ENCODE assay signal across 8 cellular contexts in the genomic region with DNA sequence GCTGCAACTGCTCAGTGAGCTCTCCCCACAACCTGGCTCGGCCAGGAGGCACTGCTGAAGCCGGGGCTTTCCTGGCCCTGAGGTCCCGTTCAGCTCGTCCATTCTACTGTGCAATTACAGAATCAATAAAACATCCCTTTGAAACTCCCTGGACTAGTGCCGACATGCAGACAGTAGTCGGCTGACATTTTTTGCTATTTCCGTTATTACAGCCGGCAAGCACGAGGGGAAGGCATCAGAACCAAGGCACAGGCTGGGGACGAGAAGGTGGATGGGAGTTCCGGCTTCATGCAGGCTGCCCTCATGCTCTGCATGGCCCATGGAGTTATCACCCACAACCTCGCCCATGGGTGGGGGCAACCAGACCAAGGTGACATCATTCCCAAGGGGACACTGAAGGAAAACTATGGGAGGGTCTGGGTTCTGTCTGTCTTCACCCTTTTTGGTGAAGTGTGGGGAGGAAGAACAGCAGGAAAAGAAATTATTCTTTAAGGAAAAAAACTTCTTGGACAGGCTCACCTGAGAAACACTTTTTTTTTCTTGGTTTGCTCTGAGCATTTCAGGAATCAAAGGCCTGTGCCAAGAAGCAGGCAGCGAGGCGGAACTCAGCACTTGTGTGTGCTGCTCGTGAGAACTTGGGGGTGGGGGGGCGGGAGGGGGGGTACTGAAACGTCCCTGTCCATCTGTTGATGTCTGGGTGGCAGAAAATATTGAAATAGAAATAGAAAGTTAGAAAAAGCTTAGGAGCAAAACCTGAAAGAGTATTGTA.
A peak's percentile ranks its signal among the peaks of the same experiment; 100 is the strongest.
DNase-seq lines count a peak whose midpoint lies in the region; ATAC-seq and TF ChIP-seq lines count a peak whose summit lies in the region.

No MANE protein-coding gene starts in this region.

- CTCF ChIA-PET in activated CD8-positive, alpha-beta T cell treated with anti-CD3 and anti-CD28 coated beads, Interleukin-2, amount 10 ng/mL, durations not matched to agents 7 days and 5 days (lab: Charles Lee) = interaction anchor here (1.2 to 1.7 kb wide), 4 partner anchors 7 to 25 kb away, joined by 4 to 7 read pairs (median 4); no protein-coding TSS in a partner anchor

- 56 to 60% methylated on average over 17 of the region's 17 CpGs for WGBS in testis, 2 donors

- DNase-seq in NCI-H146 (lab: John Stamatoyannopoulos, UW) (peak; percentile 53), NCI-H146 treated with DMSO at 0.1 percent for 48 hours (lab: John Stamatoyannopoulos, UW; ENCODE audit: unreplicated experiment) (no peak), hepatic stellate cell (ENCODE audit: low spot score) (peak; percentile 34), testis (no peak), germinal center (ENCODE audit: low spot score) (no peak)
- DNase-seq in activated CD8-positive, alpha-beta T cell treated with anti-CD3 and anti-CD28 coated beads, Interleukin-2, amount 10 ng/mL, durations not matched to agents 7 days and 5 days = no peak

- H3K27ac Mint-ChIP-seq in activated CD8-positive, alpha-beta T cell treated with anti-CD3 and anti-CD28 coated beads, Interleukin-2, amount 10 ng/mL, durations not matched to agents 7 days and 5 days = peak overlapping the region; percentile 76
- H3K27ac Mint-ChIP-seq in stimulated activated memory B cell treated with anti-CD40 and anti-IgM and Interleukin-4, amounts not matched to agents 10 μg/mL and 1 μg/mL and 100 μg/mL, for 72 hours = peak overlapping the region; percentile 52

- H3K4me3 ChIP-seq in testis = no peak overlapping the region

- ATAC-seq in activated CD8-positive, alpha-beta T cell treated with anti-CD3 and anti-CD28 coated beads, Interleukin-2, amount 10 ng/mL, durations not matched to agents 7 days and 5 days = peak; percentile 3
- peak; percentile 24 for ATAC-seq in stimulated activated memory B cell treated with anti-CD40 and anti-IgM and Interleukin-4, amounts not matched to agents 10 μg/mL and 1 μg/mL and 100 μg/mL, for 72 hours
- ATAC-seq in HG03469 (IDR thresholded peaks at IDR 0.05; ENCODE audit: unreplicated experiment) = no peak

- H3K4me1 ChIP-seq in testis = no peaks in the 10 kb centered on the region

- H3K9me3 ChIP-seq in testis = no peaks in the 10 kb centered on the region

- no peaks in the 10 kb centered on the region for H3K27me3 Mint-ChIP-seq in activated CD8-positive, alpha-beta T cell treated with anti-CD3 and anti-CD28 coated beads, Interleukin-2, amount 10 ng/mL, durations not matched to agents 7 days and 5 days (ENCODE audit: low read depth)
- no peaks in the 10 kb centered on the region for H3K27me3 Mint-ChIP-seq in stimulated activated memory B cell treated with anti-CD40 and anti-IgM and Interleukin-4, amounts not matched to agents 10 μg/mL and 1 μg/mL and 100 μg/mL, for 72 hours

- H3K4me3 Mint-ChIP-seq in activated CD8-positive, alpha-beta T cell treated with anti-CD3 and anti-CD28 coated beads, Interleukin-2, amount 10 ng/mL, durations not matched to agents 7 days and 5 days = peak overlapping the region; percentile 26
- peak overlapping the region; percentile 21 for H3K4me3 Mint-ChIP-seq in stimulated activated memory B cell treated with anti-CD40 and anti-IgM and Interleukin-4, amounts not matched to agents 10 μg/mL and 1 μg/mL and 100 μg/mL, for 72 hours

- H3K4me1 Mint-ChIP-seq in activated CD8-positive, alpha-beta T cell treated with anti-CD3 and anti-CD28 coated beads, Interleukin-2, amount 10 ng/mL, durations not matched to agents 7 days and 5 days (ENCODE audit: low read depth) = peaks cover 87% of the 10 kb centered on the region
- peaks cover 49% of the 10 kb centered on the region for H3K4me1 Mint-ChIP-seq in stimulated activated memory B cell treated with anti-CD40 and anti-IgM and Interleukin-4, amounts not matched to agents 10 μg/mL and 1 μg/mL and 100 μg/mL, for 72 hours

- TF ChIP-seq POLR2A in testis (IDR thresholded peaks at IDR 0.05) = no peak

- H3K27me3 ChIP-seq in testis = no peaks in the 10 kb centered on the region

- H3K36me3 ChIP-seq in testis (ENCODE audit: low read depth, missing control alignments) = no peaks in the 10 kb centered on the region

- POLR2A ChIA-PET in activated CD8-positive, alpha-beta T cell treated with anti-CD3 and anti-CD28 coated beads, Interleukin-2, amount 10 ng/mL, durations not matched to agents 7 days and 5 days (lab: Charles Lee) = interaction anchor here (1.0 to 2.4 kb wide), 2 partner anchors 12 to 25 kb away, joined by 3 to 6 read pairs; no protein-coding TSS in a partner anchor

- intact Hi-C loops in testis (cut with DNase I; ENCODE audit: low total_unique reads) = no loop called here

- TF ChIP-seq CTCF in testis (IDR thresholded peaks at IDR 0.05) = no peak

- no peaks in the 10 kb centered on the region for H3K9me3 Mint-ChIP-seq in activated CD8-positive, alpha-beta T cell treated with anti-CD3 and anti-CD28 coated beads, Interleukin-2, amount 10 ng/mL, durations not matched to agents 7 days and 5 days (ENCODE audit: insufficient read depth)
- no peaks in the 10 kb centered on the region for H3K9me3 Mint-ChIP-seq in stimulated activated memory B cell treated with anti-CD40 and anti-IgM and Interleukin-4, amounts not matched to agents 10 μg/mL and 1 μg/mL and 100 μg/mL, for 72 hours

- no peak overlapping the region for H3K27ac ChIP-seq in testis

- peaks cover 17% of the 10 kb centered on the region for H3K36me3 Mint-ChIP-seq in activated CD8-positive, alpha-beta T cell treated with anti-CD3 and anti-CD28 coated beads, Interleukin-2, amount 10 ng/mL, durations not matched to agents 7 days and 5 days (ENCODE audit: low read depth)
- no peaks in the 10 kb centered on the region for H3K36me3 Mint-ChIP-seq in stimulated activated memory B cell treated with anti-CD40 and anti-IgM and Interleukin-4, amounts not matched to agents 10 μg/mL and 1 μg/mL and 100 μg/mL, for 72 hours

Comparison
In these comparisons a context has a peak if more than half of its experiments do, and no peak if none do; other contexts are left out.
1. DNase-seq: peak in NCI-H146 (single experiment) and hepatic stellate cell (single experiment); none in NCI-H146 treated with DMSO at 0.1 percent for 48 hours (single experiment), activated CD8-positive, alpha-beta T cell treated with anti-CD3 and anti-CD28 coated beads, Interleukin-2, amount 10 ng/mL, durations not matched to agents 7 days and 5 days (single experiment), testis (single experiment) and germinal center (single experiment).